In genomic region chr5:126516852-126517251, GRCh38 we compare ENCODE assay signal across 20 cellular contexts.
"Had no signal": no experiment of that assay in that cellular context is flagged by ENCODE, and none has a peak within 500 bp of the region (broad histone marks: within the 10 kb centered on the region; RNA-seq: fewer than 3 reads in every experiment).

No MANE protein-coding gene starts in this region.

- H3K27me3 ChIP-seq: body of pancreas, gastroesophageal sphincter, heart right ventricle, pancreas, spleen, stomach had no signal

- H3K27ac ChIP-seq: body of pancreas, coronary artery, gastroesophageal sphincter, heart right ventricle, pancreas, stomach had no signal

- H3K9me3 ChIP-seq: body of pancreas, gastroesophageal sphincter, heart right ventricle, pancreas, spleen, stomach had no signal

- H3K36me3 ChIP-seq: gastroesophageal sphincter, heart right ventricle, pancreas, spleen, stomach had no signal

- H3K36me3 Mint-ChIP-seq: naive B cell, WTC11 had no signal

- H3K27ac Mint-ChIP-seq: activated CD8-positive, alpha-beta T cell treated with anti-CD3 and anti-CD28 coated beads, Interleukin-2, amount 10 ng/mL, durations not matched to agents 7 days and 5 days; activated naive CD8-positive, alpha-beta T cell; effector memory CD8-positive, alpha-beta T cell; naive B cell; T-helper 1 cell treated with Interleukin-12 subunit alpha and Interleukin-12 subunit beta and Interleukin-4 antibody, amounts not matched to agents 30 μg/mL and 1 μg/mL, for 36 hours; WTC11 had no signal

- H3K27me3 Mint-ChIP-seq: activated naive CD8-positive, alpha-beta T cell had no signal

- H3K4me3 Mint-ChIP-seq: activated CD8-positive, alpha-beta T cell treated with anti-CD3 and anti-CD28 coated beads, Interleukin-2, amount 10 ng/mL, durations not matched to agents 7 days and 5 days; activated naive CD8-positive, alpha-beta T cell; effector memory CD8-positive, alpha-beta T cell; naive B cell; T-helper 1 cell treated with Interleukin-12 subunit alpha and Interleukin-12 subunit beta and Interleukin-4 antibody, amounts not matched to agents 30 μg/mL and 1 μg/mL, for 36 hours; WTC11 had no signal

- H3K9me3 Mint-ChIP-seq: effector memory CD8-positive, alpha-beta T cell; naive B cell; T-helper 1 cell treated with Interleukin-12 subunit alpha and Interleukin-12 subunit beta and Interleukin-4 antibody, amounts not matched to agents 30 μg/mL and 1 μg/mL, for 36 hours had no signal

- H3K4me1 Mint-ChIP-seq: naive B cell had no signal

- DNase-seq: activated CD4-positive, alpha-beta T cell treated with anti-CD3 and anti-CD28 coated beads for 4 hours; activated CD8-positive, alpha-beta memory T cell treated with anti-CD3 and anti-CD28 coated beads, Interleukin-2, amount 50 U/mL, for 4 hours; activated CD8-positive, alpha-beta T cell treated with anti-CD3 and anti-CD28 coated beads, Interleukin-2, amount 10 ng/mL, durations not matched to agents 7 days and 5 days; activated gamma-delta T cell treated with Interleukin-2 at 50 U/mL for 16 hours; activated T-cell treated with anti-CD3 and anti-CD28 coated beads, Interleukin-2, amount 50 U/mL, for 48 hours; body of pancreas; central memory CD4-positive, alpha-beta T cell; effector memory CD8-positive, alpha-beta T cell; heart right ventricle; left colon; naive B cell; pancreas; spleen; stimulated activated CD4-positive, alpha-beta T cell treated with anti-CD3 and anti-CD28 coated beads, Interleukin-1b, Interleukin-23, amount 100 ng/mL, for 48 hours; stomach had no signal

- H3K4me3 ChIP-seq: body of pancreas, coronary artery, gastroesophageal sphincter, heart right ventricle, pancreas, spleen, stomach had no signal
